In genomic region chr14:32068708-32069107, GRCh38 we compare ENCODE assay signal across 18 cellular contexts. TPM values are rescaled to one million over a fixed set of nuclear protein-coding genes. Genes with fewer than 3 reads are reported as not detected.
DNase-seq lines count a peak whose midpoint lies in the region; ATAC-seq, FAIRE-seq and TF ChIP-seq lines count a peak whose summit lies in the region.
"Had no signal": no experiment of that assay in that cellular context is flagged by ENCODE, and none has a peak within 500 bp of the region (broad histone marks: within the 10 kb centered on the region; RNA-seq: fewer than 3 reads in every experiment).

No MANE protein-coding gene starts in this region.

- ATAC-seq in A549 (no peak), K562 (no peak), PC-3 (no peak)

- no peak for DNase-seq in A549 (ENCODE audit: low read depth in 1 of 2, low spot score in 1 of 2)
- no peak for DNase-seq in K562 (ENCODE audit: extremely low read depth in 1 of 4, low spot score in 3 of 4)
- DNase-seq in tibial nerve (ENCODE audit: low spot score in 2 of 2), result no peak
- DNase-seq in PC-3, result no peak
- DNase-seq: ACHN; BE2C; C1 segment of cervical spinal cord; CD4-positive, alpha-beta memory T cell; CD4-positive, CD25-positive, alpha-beta regulatory T cell; CD8-positive, alpha-beta memory T cell; COR-L47; DMS79 treated with DMSO at 0.1 percent for 48 hours; GF-D8 had no signal

- BruUV-seq in K562 (replicated peaks; lab: Mats Ljungman, UMichigan), result no TSS peak
- BruUV-seq in PC-3 (replicated peaks; lab: Mats Ljungman, UMichigan), result no TSS peak

- peak; percentile 23 for FAIRE-seq in A549 (lab: Jason Lieb, UNC)
- no peak for FAIRE-seq in K562 (lab: Jason Lieb, UNC)
- FAIRE-seq: G401.6, GM12891 had no signal

- H3K9ac ChIP-seq in K562 (ENCODE audit: insufficient read depth in 1 of 2, low read depth in 2 of 2, low read length in 2 of 2), result no peak overlapping the region
- no peak overlapping the region for H3K9ac ChIP-seq in PC-3 (ENCODE audit: low read length)
- H3K9ac ChIP-seq: BLaER1 had no signal

- no peak for TF ChIP-seq EP300 in A549 (IDR thresholded peaks at IDR 0.05)
- no peak for TF ChIP-seq EP300 in K562 (IDR thresholded peaks at IDR 0.05; ENCODE audit: low read length)
- no peak for TF ChIP-seq EP300 in tibial nerve (IDR thresholded peaks at IDR 0.05)

- H2AFZ ChIP-seq in K562 (ENCODE audit: low read depth, low read length) (no peak overlapping the region), PC-3 (ENCODE audit: low read length) (no peak overlapping the region)

- no peaks in the 10 kb centered on the region for H3K79me2 ChIP-seq in K562 (ENCODE audit: control insufficient read depth, insufficient read depth, low read length)
- H3K79me2 ChIP-seq in PC-3 (ENCODE audit: low read length), result no peaks in the 10 kb centered on the region

- no peak for TF ChIP-seq CTCF in A549 (IDR thresholded peaks at IDR 0.05)
- TF ChIP-seq CTCF in HEK293 (tag by site-specific recombination; IDR thresholded peaks at IDR 0.05), result no peak
- no peak for TF ChIP-seq CTCF in K562 (IDR thresholded peaks at IDR 0.05 in 2 of 3, conservative IDR thresholded peaks at IDR 0.05 in 1 of 3; ENCODE audit: insufficient read depth in 2 of 3, low read depth in 1 of 3, low read length in 3 of 3)
- no peak for TF ChIP-seq CTCF in tibial nerve (IDR thresholded peaks at IDR 0.05)
- no peak for TF ChIP-seq CTCF in PC-3 (conservative IDR thresholded peaks at IDR 0.05; ENCODE audit: low read depth, low read length)

- no peaks in the 10 kb centered on the region for H3K27me3 ChIP-seq in K562 (ENCODE audit: control insufficient read depth in 2 of 2, insufficient read depth in 2 of 2, low read length in 2 of 2)
- H3K27me3 ChIP-seq in tibial nerve, result no peaks in the 10 kb centered on the region
- H3K27me3 ChIP-seq in PC-3 (ENCODE audit: low read length), result no peaks in the 10 kb centered on the region
- H3K27me3 ChIP-seq: BE2C, BLaER1 had no signal

- TF ChIP-seq POLR2A in A549 (IDR thresholded peaks at IDR 0.05; ENCODE audit: low read length) (no peak), K562 (conservative IDR thresholded peaks at IDR 0.05) (no peak), tibial nerve (IDR thresholded peaks at IDR 0.05) (no peak)

- H3F3A ChIP-seq in PC-3 (ENCODE audit: low read length, unreplicated experiment), result no peaks in the 10 kb centered on the region

- H4K20me1 ChIP-seq in K562 (replicated peaks; ENCODE audit: control insufficient read depth, insufficient read depth, low read length) (no peaks in the 10 kb centered on the region; the same call in 1 of the 2 replicates), PC-3 (ENCODE audit: low read length) (no peaks in the 10 kb centered on the region)
- H4K20me1 ChIP-seq: BLaER1 had no signal

- intact Hi-C loops in K562 (cut with micrococcal nuclease), result loop anchor here (5.0 kb wide), 1 partner anchor 116 kb away; no protein-coding TSS in a partner anchor
- intact Hi-C loops in PC-3 (cut with micrococcal nuclease), result no loop called here

- WGBS in A549 (ENCODE audit: missing lambda C conversion rate), result 54% methylated on average over 2 of the region's 2 CpGs
- WGBS in K562 (ENCODE audit: insufficient coverage, low coverage, missing lambda C conversion rate), result 14% methylated on average over 2 of the region's 2 CpGs
- 82 to 89% methylated on average over 2 of the region's 2 CpGs for WGBS in tibial nerve, 2 donors

- no peak overlapping the region for H3K4me2 ChIP-seq in A549
- no peak overlapping the region for H3K4me2 ChIP-seq in K562 (ENCODE audit: insufficient read depth, low read length)
- H3K4me2 ChIP-seq in PC-3 (ENCODE audit: low read length), result no peak overlapping the region
- H3K4me2 ChIP-seq: BLaER1 had no signal

- H3K9me3 ChIP-seq in A549 (no peaks in the 10 kb centered on the region), HEK293 (ENCODE audit: control insufficient read depth, insufficient read depth, low read depth, low read length) (no peaks in the 10 kb centered on the region), K562 (replicated peaks; ENCODE audit: control insufficient read depth, insufficient read depth, low read depth, low read length) (no peaks in the 10 kb centered on the region), tibial nerve (no peaks in the 10 kb centered on the region), PC-3 (ENCODE audit: low read length) (no peaks in the 10 kb centered on the region)
- H3K9me3 ChIP-seq: BE2C, BLaER1 had no signal

- POLR2A ChIA-PET in A549 (lab: Yijun Ruan, JAX), result interaction anchor here (2.0 kb wide), 1 partner anchor 8 kb away, joined by 7 read pairs; no protein-coding TSS in a partner anchor
- POLR2A ChIA-PET in HEK293 (lab: Yijun Ruan, JAX), result no interaction called here
- POLR2A ChIA-PET in K562 (lab: Yijun Ruan, JAX), result no interaction called here
- POLR2A ChIA-PET in PC-3 (lab: Charles Lee; ENCODE audit: unreplicated experiment), result no interaction called here

- in situ Hi-C loops in K562 (cut with MboI), result loop anchor here (25.0 kb wide), 1 partner anchor 394 kb away; no protein-coding TSS in a partner anchor

- H3K9me1 ChIP-seq in K562 (ENCODE audit: control insufficient read depth, insufficient read depth, low read length), result no peaks in the 10 kb centered on the region

- H3K27ac ChIP-seq in A549 (no peak overlapping the region), HEK293 (ENCODE audit: extremely low read depth, low read depth, low read length) (no peak overlapping the region), K562 (ENCODE audit: extremely low read depth, low read depth, low read length) (no peak overlapping the region), tibial nerve (no peak overlapping the region), PC-3 (ENCODE audit: low read length) (no peak overlapping the region)
- H3K27ac ChIP-seq: 22Rv1, BLaER1 had no signal

- CTCF ChIA-PET in A549 (lab: Yijun Ruan, JAX), result interaction anchor here (1.0 to 6.6 kb wide), 5 partner anchors 10 to 184 kb away, joined by 3 to 61 read pairs (median 3); no protein-coding TSS in a partner anchor
- CTCF ChIA-PET in HEK293 (lab: Yijun Ruan, JAX), result interaction anchor here (0.5 to 1.1 kb wide), 2 partner anchors 184 to 287 kb away, joined by 3 read pairs; no protein-coding TSS in a partner anchor
- CTCF ChIA-PET in K562 (lab: Yijun Ruan, JAX; ENCODE audit: low intra/inter-chr PET ratio), result no interaction called here
- CTCF ChIA-PET in PC-3 (lab: Charles Lee), result no interaction called here

- no peaks in the 10 kb centered on the region for H3K36me3 ChIP-seq in HEK293 (ENCODE audit: control insufficient read depth in 2 of 2, insufficient read depth in 1 of 2, low read length in 2 of 2)
- H3K36me3 ChIP-seq in K562 (ENCODE audit: control insufficient read depth, insufficient read depth, low read length), result no peaks in the 10 kb centered on the region
- no peaks in the 10 kb centered on the region for H3K36me3 ChIP-seq in tibial nerve
- no peaks in the 10 kb centered on the region for H3K36me3 ChIP-seq in PC-3 (ENCODE audit: low read depth, low read length)
- H3K36me3 ChIP-seq: BE2C, BLaER1 had no signal

- TF ChIP-seq RAD21 in A549 (conservative IDR thresholded peaks at IDR 0.05 in 1 of 2, IDR thresholded peaks at IDR 0.05 in 1 of 2) (no peak), K562 (CRISPR knock-in tag; conservative IDR thresholded peaks at IDR 0.05 in 1 of 2, IDR thresholded peaks at IDR 0.05 in 1 of 2) (no peak)

- H3K4me1 ChIP-seq in A549 (peaks cover 4% of the 10 kb centered on the region; the same call in 1 of the 3 replicates), HEK293 (ENCODE audit: control insufficient read depth, insufficient read depth, low read length) (no peaks in the 10 kb centered on the region), K562 (replicated peaks in 1 of 2; ENCODE audit: control insufficient read depth in 2 of 2, insufficient read depth in 2 of 2, low read length in 2 of 2) (no peaks in the 10 kb centered on the region), tibial nerve (peaks cover 0 to 17% (median 6%) of the 10 kb centered on the region in 4 donors), PC-3 (ENCODE audit: insufficient read depth, low read length) (no peaks in the 10 kb centered on the region)
- H3K4me1 ChIP-seq: BE2C, BLaER1 had no signal

- H3K4me3 ChIP-seq in A549, result no peak overlapping the region
- H3K4me3 ChIP-seq in HEK293 (ENCODE audit: low read depth, low read length), result no peak overlapping the region
- no peak overlapping the region for H3K4me3 ChIP-seq in K562
- no peak overlapping the region for H3K4me3 ChIP-seq in tibial nerve
- no peak overlapping the region for H3K4me3 ChIP-seq in PC-3 (ENCODE audit: low read length)
- H3K4me3 ChIP-seq: BLaER1 had no signal

- no peaks in the 10 kb centered on the region for H3K9me2 ChIP-seq in PC-3 (replicated peaks; ENCODE audit: low read length)

TF ChIP-seq in K562, 482 proteins besides CTCF, POLR2A, EP300 and RAD21:
- TF ChIP-seq ZNF444 (CRISPR knock-in tag; IDR thresholded peaks at IDR 0.05) (no peak), ZNF146 (CRISPR knock-in tag; IDR thresholded peaks at IDR 0.05; ENCODE audit: unreplicated experiment) (peak; percentile 48)

RNA-seq across cellular contexts. Expression of gene ARHGAP5, which starts 8.4 kb away (rescaled TPM):
- 57.3 and 66.1 TPM in 2 replicates for polyA plus RNA-seq in A549 (2011; rRNA removed)
- 5.1 and 5.8 TPM in 2 replicates for polyA plus RNA-seq in A549 (2012; cell fraction: cytosol; rRNA removed)
- polyA plus RNA-seq in A549 (2012; cell fraction: nucleus; rRNA removed), result 4.5 and 9.6 TPM in 2 replicates
- polyA plus RNA-seq in A549 (2017; fragmentation: RNase III; extraction: RNeasy Plus Mini Kit Qiagen cat#74134 plus additional on column Dnase treatment), result 32.5 to 33.6 TPM (median 33.0 TPM) in 3 replicates
- polyA minus RNA-seq in A549 (2011; rRNA and poly(A)+ RNA removed), result 44.1 and 51.3 TPM in 2 replicates
- total RNA-seq in K562 (2011; cell fraction: chromatin; rRNA removed; ENCODE audit: low replicate concordance), result 4.8 and 32.4 TPM in 2 replicates
- 2.0 and 4.3 TPM in 2 replicates for total RNA-seq in K562 (2011; cell fraction: nucleolus; rRNA removed)
- total RNA-seq in K562 (2011; cell fraction: nucleoplasm; rRNA removed), result 8.2 and 10.0 TPM in 2 replicates
- 10.2 and 10.4 TPM in 2 replicates for total RNA-seq in K562 (2014; rRNA removed)
- 21.8 and 27.3 TPM in 2 replicates for total RNA-seq in K562 (2014; rRNA removed; fragmentation: Illumina TruSeq; extraction: Trizol)
- total RNA-seq in K562 (2015; rRNA removed; fragmentation: Illumina TruSeq; extraction: Trizol), result 21.1 and 21.2 TPM in 2 replicates
- total RNA-seq in K562 (2021), result 20.8 and 21.5 TPM in 2 replicates
- 10.4 and 12.7 TPM in 2 replicates for polyA plus RNA-seq in K562 (2011; rRNA removed)
- 1.4 and 3.6 TPM in 2 replicates for polyA plus RNA-seq in K562 (2011; cell fraction: cytosol; rRNA removed)
- 3.0 and 4.7 TPM in 2 replicates for polyA plus RNA-seq in K562 (2011; cell fraction: nucleus; rRNA removed)
- 9.6 and 11.4 TPM in 2 replicates for polyA plus RNA-seq in K562 (2012)
- 9.6 and 12.1 TPM in 2 replicates for polyA plus RNA-seq in K562 (2014; fragmentation: Illumina TruSeq; extraction: Trizol)
- 1 to 10 TPM; 3.1 to 4.4 TPM for polyA plus RNA-seq in K562 (2014; fragmentation: Nextera tagmentation; extraction: Ambion mirVana)
- 6.2 and 7.6 TPM in 2 replicates for polyA plus RNA-seq in K562 (2014; rRNA removed)
- polyA minus RNA-seq in K562 (2011; rRNA and poly(A)+ RNA removed), result 47.5 and 58.8 TPM in 2 replicates
- polyA minus RNA-seq in K562 (2011; cell fraction: cytosol; rRNA and poly(A)+ RNA removed), result 13.1 and 19.8 TPM in 2 replicates
- polyA minus RNA-seq in K562 (2011; cell fraction: nucleus; rRNA and poly(A)+ RNA removed), result 8.8 and 18.4 TPM in 2 replicates
- 100 to 1,000 TPM in 3 of 4 donors, 10 to 100 TPM in 1; 85.8 to 167 (median 104) TPM for total RNA-seq in tibial nerve
- total RNA-seq in PC-3 (2014; rRNA removed), result 46.4 and 62.1 TPM in 2 replicates

Comparison
In these comparisons a context has a peak if more than half of its experiments do, and no peak if none do; other contexts are left out.
1. CTCF ChIA-PET loops: an anchor here in A549 (1.0 to 6.6 kb wide) and HEK293 (0.5 to 1.1 kb wide); none called in K562 and PC-3.